Comparison of ENCODE assay signal across 14 cellular contexts in the genomic region with DNA sequence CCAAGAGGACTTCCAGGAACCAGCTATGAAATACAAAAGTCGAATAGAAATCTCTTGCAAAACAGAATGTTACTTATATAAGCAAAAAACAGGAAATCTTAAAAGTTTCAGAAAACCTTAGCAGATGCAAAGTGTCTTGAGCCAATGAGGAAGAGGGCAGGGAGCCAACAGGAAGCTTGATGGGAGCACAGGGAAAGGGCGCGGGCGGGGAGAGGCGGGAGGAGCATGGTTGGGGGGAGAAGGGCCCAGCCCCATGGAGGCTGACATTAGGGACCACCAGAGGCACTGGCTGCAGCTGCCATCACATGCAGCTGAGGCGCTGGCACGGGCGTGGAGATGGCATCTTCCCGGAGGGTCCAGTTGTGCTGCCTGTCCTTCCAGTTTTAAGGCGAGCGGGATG.
"Had no signal": no experiment of that assay in that cellular context is flagged by ENCODE, and none has a peak within 500 bp of the region (broad histone marks: within the 10 kb centered on the region; RNA-seq: fewer than 3 reads in every experiment).

No MANE protein-coding gene starts in this region.

- DNase-seq: activated CD4-positive, alpha-beta T cell treated with anti-CD3 and anti-CD28 coated beads, Interleukin-2, amount 50 U/mL, for 4 hours; activated CD4-positive, CD25-positive, alpha-beta regulatory T cell treated with anti-CD3 and anti-CD28 coated beads, Interleukin-2, amount 50 U/mL, for 72 hours; activated naive CD4-positive, alpha-beta T cell; activated naive CD8-positive, alpha-beta T cell treated with anti-CD3 and anti-CD28 coated beads, Interleukin-2, amount 10 ng/mL, durations not matched to agents 7 days and 5 days; activated T-cell treated with anti-CD3 and anti-CD28 coated beads for 4 hours; anterior cingulate cortex; brain microvascular endothelial cell; effector CD8-positive, alpha-beta T cell; foreskin melanocyte; mesenchymal stem cell; nephron progenitor cell; occipital lobe; SW 1271 had no signal

- H3K27ac Mint-ChIP-seq: activated naive CD8-positive, alpha-beta T cell treated with anti-CD3 and anti-CD28 coated beads, Interleukin-2, amount 10 ng/mL, durations not matched to agents 7 days and 5 days; nephron progenitor cell; stimulated activated effector memory CD8-positive, alpha-beta T cell treated with anti-CD3 and anti-CD28 coated beads, Interleukin-12 subunit alpha, Interleukin-12 subunit beta, amount 100 ng/mL, for 72 hours had no signal

- H3K27me3 Mint-ChIP-seq: activated naive CD8-positive, alpha-beta T cell treated with anti-CD3 and anti-CD28 coated beads, Interleukin-2, amount 10 ng/mL, durations not matched to agents 7 days and 5 days had no signal

- H3K4me1 Mint-ChIP-seq: nephron progenitor cell; stimulated activated effector memory CD8-positive, alpha-beta T cell treated with anti-CD3 and anti-CD28 coated beads, Interleukin-12 subunit alpha, Interleukin-12 subunit beta, amount 100 ng/mL, for 72 hours had no signal

- H3K36me3 Mint-ChIP-seq: activated naive CD8-positive, alpha-beta T cell treated with anti-CD3 and anti-CD28 coated beads, Interleukin-2, amount 10 ng/mL, durations not matched to agents 7 days and 5 days; stimulated activated effector memory CD8-positive, alpha-beta T cell treated with anti-CD3 and anti-CD28 coated beads, Interleukin-12 subunit alpha, Interleukin-12 subunit beta, amount 100 ng/mL, for 72 hours had no signal

- H3K4me3 Mint-ChIP-seq: activated naive CD8-positive, alpha-beta T cell treated with anti-CD3 and anti-CD28 coated beads, Interleukin-2, amount 10 ng/mL, durations not matched to agents 7 days and 5 days; nephron progenitor cell; stimulated activated effector memory CD8-positive, alpha-beta T cell treated with anti-CD3 and anti-CD28 coated beads, Interleukin-12 subunit alpha, Interleukin-12 subunit beta, amount 100 ng/mL, for 72 hours had no signal

- ATAC-seq: stimulated activated effector memory CD8-positive, alpha-beta T cell treated with anti-CD3 and anti-CD28 coated beads, Interleukin-12 subunit alpha, Interleukin-12 subunit beta, amount 100 ng/mL, for 72 hours had no signal

- H3K9me3 Mint-ChIP-seq: activated naive CD8-positive, alpha-beta T cell treated with anti-CD3 and anti-CD28 coated beads, Interleukin-2, amount 10 ng/mL, durations not matched to agents 7 days and 5 days; nephron progenitor cell; stimulated activated effector memory CD8-positive, alpha-beta T cell treated with anti-CD3 and anti-CD28 coated beads, Interleukin-12 subunit alpha, Interleukin-12 subunit beta, amount 100 ng/mL, for 72 hours had no signal
